ENCODE assay signal across 17 cellular contexts in genomic region chr10:31599626-31600504, GRCh38.
DNase-seq lines count a peak whose midpoint lies in the region; ATAC-seq and TF ChIP-seq lines count a peak whose summit lies in the region.
"Had no signal": no experiment of that assay in that cellular context is flagged by ENCODE, and none has a peak within 500 bp of the region (broad histone marks: within the 10 kb centered on the region; RNA-seq: fewer than 3 reads in every experiment).

No MANE protein-coding gene starts in this region.

- intact Hi-C loops in activated CD4-positive, alpha-beta T cell treated with anti-CD3 and anti-CD28 coated beads for 36 hours (cut with DNase I, micrococcal nuclease): loop anchor here (1.0 to 10.0 kb wide), 5 partner anchors 107 to 327 kb away; partner anchors contain the start of genes ARHGAP12 (in 1 of the 2) and ZEB1 (in 1 of the 2)
- intact Hi-C loops in CD8-positive, alpha-beta T cell (cut with DNase I, micrococcal nuclease): loop anchor here in 1 of 2 experiments (10.0 kb wide), 1 partner anchor 175 kb away; no protein-coding TSS in a partner anchor

- H3K56ac ChIP-seq in mesendoderm (ENCODE audit: low read length): peak overlapping the region; percentile 3

- H3K4me1 ChIP-seq in mesendoderm (ENCODE audit: control insufficient read depth, low read depth, low read length): peaks cover 6% of the 10 kb centered on the region
- H3K4me1 ChIP-seq in CD8-positive, alpha-beta T cell (ENCODE audit: insufficient read depth, low read length): peaks cover 8% of the 10 kb centered on the region
- H3K4me1 ChIP-seq: neural progenitor cell had no signal

- H4K5ac ChIP-seq in mesendoderm (ENCODE audit: low read length): no peak overlapping the region

- no peak overlapping the region for H2BK120ac ChIP-seq in mesendoderm (ENCODE audit: low read depth, low read length)

- DNase-seq in activated CD4-positive, alpha-beta T cell treated with anti-CD3 and anti-CD28 coated beads for 36 hours: peak; percentile 46
- DNase-seq in activated CD4-positive, alpha-beta T cell treated with anti-CD3 and anti-CD28 coated beads, Interleukin-2, amount 10 ng/mL, durations not matched to agents 7 days and 5 days: no peak
- DNase-seq in DMS 273 (lab: John Stamatoyannopoulos, UW; ENCODE audit: unreplicated experiment): peak; percentile 83
- peak; percentile 65 for DNase-seq in NCI-H1694 treated with DMSO at 0.1 percent for 48 hours (lab: John Stamatoyannopoulos, UW)
- no peak for DNase-seq in mesendoderm
- no peak for DNase-seq in WERI-Rb-1
- DNase-seq in CD8-positive, alpha-beta T cell: no peak
- DNase-seq: activated gamma-delta T cell treated with Interleukin-2 at 50 U/mL for 16 hours; brain microvascular endothelial cell; effector CD8-positive, alpha-beta T cell; HCEC 1CT; NCI-H187 treated with DMSO at 0.1 percent for 48 hours; right lobe of liver; stomach had no signal

- no peaks in the 10 kb centered on the region for H3K9me3 Mint-ChIP-seq in activated CD4-positive, alpha-beta T cell treated with anti-CD3 and anti-CD28 coated beads for 36 hours (ENCODE audit: low read depth)
- no peaks in the 10 kb centered on the region for H3K9me3 Mint-ChIP-seq in activated CD4-positive, alpha-beta T cell treated with anti-CD3 and anti-CD28 coated beads, Interleukin-2, amount 10 ng/mL, durations not matched to agents 7 days and 5 days
- no peaks in the 10 kb centered on the region for H3K9me3 Mint-ChIP-seq in CD8-positive, alpha-beta T cell
- H3K9me3 Mint-ChIP-seq: T-helper 1 cell treated with Interleukin-12 subunit alpha and Interleukin-12 subunit beta and Interleukin-4 antibody, amounts not matched to agents 30 μg/mL and 1 μg/mL, for 36 hours had no signal

- H4K8ac ChIP-seq in mesendoderm (ENCODE audit: low read depth, low read length): no peak overlapping the region

- H3K27ac Mint-ChIP-seq in activated CD4-positive, alpha-beta T cell treated with anti-CD3 and anti-CD28 coated beads for 36 hours: no peak overlapping the region
- no peak overlapping the region for H3K27ac Mint-ChIP-seq in activated CD4-positive, alpha-beta T cell treated with anti-CD3 and anti-CD28 coated beads, Interleukin-2, amount 10 ng/mL, durations not matched to agents 7 days and 5 days
- no peak overlapping the region for H3K27ac Mint-ChIP-seq in CD8-positive, alpha-beta T cell
- H3K27ac Mint-ChIP-seq: neural progenitor cell; T-helper 1 cell treated with Interleukin-12 subunit alpha and Interleukin-12 subunit beta and Interleukin-4 antibody, amounts not matched to agents 30 μg/mL and 1 μg/mL, for 36 hours had no signal

- H3K4me1 Mint-ChIP-seq in activated CD4-positive, alpha-beta T cell treated with anti-CD3 and anti-CD28 coated beads for 36 hours: peaks cover 33% of the 10 kb centered on the region
- H3K4me1 Mint-ChIP-seq in activated CD4-positive, alpha-beta T cell treated with anti-CD3 and anti-CD28 coated beads, Interleukin-2, amount 10 ng/mL, durations not matched to agents 7 days and 5 days: peaks cover 11% of the 10 kb centered on the region
- H3K4me1 Mint-ChIP-seq in CD8-positive, alpha-beta T cell (ENCODE audit: low read depth): peaks cover 10% of the 10 kb centered on the region

- CTCF ChIA-PET in activated CD4-positive, alpha-beta T cell treated with anti-CD3 and anti-CD28 coated beads for 36 hours (lab: Charles Lee): interaction anchor here (0.5 kb wide), 1 partner anchor 242 kb away, joined by 3 read pairs; no protein-coding TSS in a partner anchor
- CTCF ChIA-PET in activated CD4-positive, alpha-beta T cell treated with anti-CD3 and anti-CD28 coated beads, Interleukin-2, amount 10 ng/mL, durations not matched to agents 7 days and 5 days (lab: Charles Lee): interaction anchor here (0.6 to 1.5 kb wide), 3 partner anchors 21 to 897 kb away, joined by 3 to 4 read pairs (median 3); no protein-coding TSS in a partner anchor
- CTCF ChIA-PET in CD8-positive, alpha-beta T cell (lab: Charles Lee): no interaction called here

- peak overlapping the region; percentile 22 for H2BK5ac ChIP-seq in mesendoderm (ENCODE audit: low read length)

- no peak for TF ChIP-seq CTCF in WERI-Rb-1 (IDR thresholded peaks at IDR 0.05; ENCODE audit: low read depth, low read length)
- no peak for TF ChIP-seq CTCF in CD8-positive, alpha-beta T cell (IDR thresholded peaks at IDR 0.05)

- H3K4me3 Mint-ChIP-seq in activated CD4-positive, alpha-beta T cell treated with anti-CD3 and anti-CD28 coated beads for 36 hours: no peak overlapping the region
- H3K4me3 Mint-ChIP-seq in activated CD4-positive, alpha-beta T cell treated with anti-CD3 and anti-CD28 coated beads, Interleukin-2, amount 10 ng/mL, durations not matched to agents 7 days and 5 days: no peak overlapping the region
- no peak overlapping the region for H3K4me3 Mint-ChIP-seq in CD8-positive, alpha-beta T cell
- H3K4me3 Mint-ChIP-seq: neural progenitor cell; T-helper 1 cell treated with Interleukin-12 subunit alpha and Interleukin-12 subunit beta and Interleukin-4 antibody, amounts not matched to agents 30 μg/mL and 1 μg/mL, for 36 hours had no signal

- no peak overlapping the region for H3K4me2 ChIP-seq in mesendoderm (ENCODE audit: low read length)
- H3K4me2 ChIP-seq: neural progenitor cell had no signal

- no peaks in the 10 kb centered on the region for H3K79me2 ChIP-seq in mesendoderm (ENCODE audit: control insufficient read depth, insufficient read depth, low read length)

- H3K27me3 ChIP-seq in mesendoderm (ENCODE audit: insufficient read depth, low read length, poor library complexity) (no peaks in the 10 kb centered on the region), WERI-Rb-1 (ENCODE audit: insufficient read depth, low read depth, severe bottlenecking) (no peaks in the 10 kb centered on the region)
- H3K27me3 ChIP-seq in CD8-positive, alpha-beta T cell (ENCODE audit: insufficient read depth, low read length): no peaks in the 10 kb centered on the region
- H3K27me3 ChIP-seq: brain microvascular endothelial cell, neural progenitor cell, right lobe of liver, stomach had no signal

- H3K23ac ChIP-seq in mesendoderm (ENCODE audit: low read length): no peak overlapping the region

- no peak overlapping the region for H2BK15ac ChIP-seq in mesendoderm (replicated peaks; ENCODE audit: low read depth)

- no peak overlapping the region for H3K4ac ChIP-seq in mesendoderm (ENCODE audit: low read depth, low read length)

- no peak overlapping the region for H3K9ac ChIP-seq in mesendoderm (ENCODE audit: low read length)
- H3K9ac ChIP-seq: neural progenitor cell had no signal

- H3K18ac ChIP-seq in mesendoderm (ENCODE audit: low read length): no peak overlapping the region

- POLR2A ChIA-PET in activated CD4-positive, alpha-beta T cell treated with anti-CD3 and anti-CD28 coated beads for 36 hours (lab: Charles Lee): no interaction called here
- POLR2A ChIA-PET in activated CD4-positive, alpha-beta T cell treated with anti-CD3 and anti-CD28 coated beads, Interleukin-2, amount 10 ng/mL, durations not matched to agents 7 days and 5 days (lab: Charles Lee): no interaction called here
- POLR2A ChIA-PET in CD8-positive, alpha-beta T cell (lab: Charles Lee): interaction anchor here (1.1 to 1.5 kb wide), 2 partner anchors 9 to 793 kb away, joined by 3 to 5 read pairs; no protein-coding TSS in a partner anchor

- no peaks in the 10 kb centered on the region for H3K9me3 ChIP-seq in WERI-Rb-1 (ENCODE audit: severe bottlenecking)
- no peaks in the 10 kb centered on the region for H3K9me3 ChIP-seq in CD8-positive, alpha-beta T cell (ENCODE audit: low read length)
- H3K9me3 ChIP-seq: right lobe of liver, stomach had no signal

- peak; percentile 48 for ATAC-seq in activated CD4-positive, alpha-beta T cell treated with anti-CD3 and anti-CD28 coated beads for 36 hours
- ATAC-seq in GM19328 (IDR thresholded peaks at IDR 0.05; ENCODE audit: unreplicated experiment): no peak
- no peak for ATAC-seq in CD8-positive, alpha-beta T cell
- ATAC-seq: right lobe of liver had no signal

- H3K36me3 Mint-ChIP-seq in activated CD4-positive, alpha-beta T cell treated with anti-CD3 and anti-CD28 coated beads for 36 hours (ENCODE audit: low read depth): no peaks in the 10 kb centered on the region
- no peaks in the 10 kb centered on the region for H3K36me3 Mint-ChIP-seq in activated CD4-positive, alpha-beta T cell treated with anti-CD3 and anti-CD28 coated beads, Interleukin-2, amount 10 ng/mL, durations not matched to agents 7 days and 5 days (ENCODE audit: low read depth)
- no peaks in the 10 kb centered on the region for H3K36me3 Mint-ChIP-seq in CD8-positive, alpha-beta T cell
- H3K36me3 Mint-ChIP-seq: neural progenitor cell had no signal

- H3K79me1 ChIP-seq in mesendoderm (ENCODE audit: low read length): no peaks in the 10 kb centered on the region

- H3K27ac ChIP-seq in mesendoderm (ENCODE audit: low read depth, low read length) (no peak overlapping the region), WERI-Rb-1 (no peak overlapping the region)
- H3K27ac ChIP-seq in CD8-positive, alpha-beta T cell (ENCODE audit: low read depth, low read length): no peak overlapping the region
- H3K27ac ChIP-seq: brain microvascular endothelial cell, neural progenitor cell, right lobe of liver had no signal

- peaks cover 2% of the 10 kb centered on the region for H3K27me3 Mint-ChIP-seq in activated CD4-positive, alpha-beta T cell treated with anti-CD3 and anti-CD28 coated beads for 36 hours
- H3K27me3 Mint-ChIP-seq in activated CD4-positive, alpha-beta T cell treated with anti-CD3 and anti-CD28 coated beads, Interleukin-2, amount 10 ng/mL, durations not matched to agents 7 days and 5 days: no peaks in the 10 kb centered on the region
- no peaks in the 10 kb centered on the region for H3K27me3 Mint-ChIP-seq in CD8-positive, alpha-beta T cell (ENCODE audit: low read depth)

- H3K4me3 ChIP-seq in mesendoderm (ENCODE audit: low read length) (no peak overlapping the region), WERI-Rb-1 (ENCODE audit: low read depth, low read length) (no peak overlapping the region)
- H3K4me3 ChIP-seq in CD8-positive, alpha-beta T cell (ENCODE audit: low read depth, low read length): no peak overlapping the region
- H3K4me3 ChIP-seq: neural progenitor cell, right lobe of liver, stomach had no signal

- H2AK5ac ChIP-seq in mesendoderm (ENCODE audit: low read length): no peak overlapping the region

- no peaks in the 10 kb centered on the region for H3K36me3 ChIP-seq in mesendoderm (ENCODE audit: control insufficient read depth, insufficient read depth, low read length)
- H3K36me3 ChIP-seq in WERI-Rb-1: no peaks in the 10 kb centered on the region
- no peaks in the 10 kb centered on the region for H3K36me3 ChIP-seq in CD8-positive, alpha-beta T cell (ENCODE audit: insufficient read depth, low read length)
- H3K36me3 ChIP-seq: brain microvascular endothelial cell, neural progenitor cell, right lobe of liver, stomach had no signal

- no CpG with 5 or more reads among the region's 9 CpGs for WGBS in mesendoderm (ENCODE audit: extremely low coverage, insufficient coverage, low lambda C conversion rate)

Comparison
In these comparisons a context has a peak if more than half of its experiments do, and no peak if none do; other contexts are left out.
1. DNase-seq: peak in activated CD4-positive, alpha-beta T cell treated with anti-CD3 and anti-CD28 coated beads for 36 hours (single experiment), DMS 273 (single experiment) and NCI-H1694 treated with DMSO at 0.1 percent for 48 hours (single experiment); none in activated CD4-positive, alpha-beta T cell treated with anti-CD3 and anti-CD28 coated beads, Interleukin-2, amount 10 ng/mL, durations not matched to agents 7 days and 5 days (single experiment), mesendoderm (single experiment), WERI-Rb-1 (single experiment) and CD8-positive, alpha-beta T cell (0 of 7).